Comparison of ENCODE assay signal across 19 cellular contexts in the genomic region with DNA sequence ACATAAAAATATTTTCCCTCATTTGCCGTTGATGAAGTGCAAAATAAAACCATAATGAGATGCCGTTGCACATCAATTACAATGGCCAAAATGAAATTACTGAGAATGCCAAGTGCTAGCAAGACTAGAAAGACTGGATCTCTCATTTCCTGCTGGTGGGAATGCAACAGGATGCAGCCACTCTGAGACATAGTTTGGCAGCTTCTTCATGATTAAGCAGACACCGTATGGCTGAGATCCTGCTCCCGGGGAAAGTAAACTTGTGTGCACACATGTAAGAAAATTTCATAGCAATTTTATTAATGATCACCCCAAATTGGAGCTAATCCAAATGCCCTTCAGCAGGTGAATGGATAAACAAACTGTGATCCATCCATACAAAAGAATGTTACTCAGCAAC.
A peak's percentile ranks its signal among the peaks of the same experiment; 100 is the strongest.
DNase-seq lines count a peak whose midpoint lies in the region; ATAC-seq and TF ChIP-seq lines count a peak whose summit lies in the region.
"Had no signal": no experiment of that assay in that cellular context is flagged by ENCODE, and none has a peak within 500 bp of the region (broad histone marks: within the 10 kb centered on the region; RNA-seq: fewer than 3 reads in every experiment).

No MANE protein-coding gene starts in this region.

- peaks cover 5% of the 10 kb centered on the region for H3K9me3 Mint-ChIP-seq in CD4-positive, alpha-beta T cell

- ATAC-seq in RWPE2 (ENCODE audit: low read depth) (peak; percentile 76), esophagus mucosa (peak; percentile 52)
- ATAC-seq in CD4-positive, alpha-beta T cell (ENCODE audit: poor library complexity), result no peak
- ATAC-seq: T-helper 17 cell had no signal

- no peak overlapping the region for H3K4me3 ChIP-seq in RWPE2 (ENCODE audit: severe bottlenecking)
- H3K4me3 ChIP-seq: BLaER1, K562 had no signal

- H3K27ac Mint-ChIP-seq in CD4-positive, alpha-beta T cell, result no peak overlapping the region
- H3K27ac Mint-ChIP-seq: CD4-positive, CD25-positive, alpha-beta regulatory T cell; T-helper 17 cell had no signal

- intact Hi-C loops in CD4-positive, alpha-beta T cell (cut with DNase I, micrococcal nuclease), result no loop called here

- POLR2A ChIA-PET in CD4-positive, alpha-beta T cell (lab: Charles Lee), result no interaction called here

- H3K27me3 Mint-ChIP-seq in CD4-positive, alpha-beta T cell, result no peaks in the 10 kb centered on the region
- H3K27me3 Mint-ChIP-seq: CD4-positive, CD25-positive, alpha-beta regulatory T cell; T-helper 17 cell had no signal

- no peaks in the 10 kb centered on the region for H3K9me3 ChIP-seq in RWPE2 (ENCODE audit: severe bottlenecking)
- H3K9me3 ChIP-seq in CD4-positive, alpha-beta T cell (ENCODE audit: control insufficient read depth, low read length), result no peaks in the 10 kb centered on the region
- H3K9me3 ChIP-seq: SK-N-SH had no signal

- no peaks in the 10 kb centered on the region for H3K36me3 ChIP-seq in RWPE2 (ENCODE audit: low read depth)
- H3K36me3 ChIP-seq: BLaER1 had no signal

- no peaks in the 10 kb centered on the region for H3K4me1 ChIP-seq in RWPE2 (ENCODE audit: insufficient read depth, poor library complexity, severe bottlenecking)
- H3K4me1 ChIP-seq: BLaER1 had no signal

- no peaks in the 10 kb centered on the region for H3K36me3 Mint-ChIP-seq in CD4-positive, alpha-beta T cell (ENCODE audit: low read depth)
- H3K36me3 Mint-ChIP-seq: CD4-positive, CD25-positive, alpha-beta regulatory T cell had no signal

- no peak for TF ChIP-seq CTCF in RWPE2 (IDR thresholded peaks at IDR 0.05; ENCODE audit: poor library complexity, severe bottlenecking)
- TF ChIP-seq CTCF in CD4-positive, alpha-beta T cell (IDR thresholded peaks at IDR 0.05), result no peak

- CTCF ChIA-PET in CD4-positive, alpha-beta T cell (lab: Charles Lee), result no interaction called here

- peak; percentile 21 for DNase-seq in HT1080 (ENCODE audit: low read depth)
- DNase-seq in NCI-H2029 treated with DMSO at 0.1 percent for 48 hours (lab: John Stamatoyannopoulos, UW), result peak; percentile 28
- no peak for DNase-seq in RWPE2 (ENCODE audit: low spot score)
- DNase-seq in activated naive CD4-positive, alpha-beta T cell treated with Interleukin-2 at 50 U/mL for 16 hours, result no peak
- no peak for DNase-seq in NCI-H510A (lab: John Stamatoyannopoulos, UW)
- no peak for DNase-seq in CD4-positive, alpha-beta T cell
- no peak for DNase-seq in NCI-H1105 treated with DMSO at 0.1 percent for 48 hours (lab: John Stamatoyannopoulos, UW)
- DNase-seq: CD4-positive, CD25-positive, alpha-beta regulatory T cell; DMS79 treated with DMSO at 0.1 percent for 48 hours; Kasumi-1; NCI-H2081; NCI-H2227 treated with DMSO at 0.1 percent for 48 hours; NCI-H510A treated with DMSO at 0.1 percent for 48 hours; NCI-H774; SK-N-SH; T-helper 17 cell had no signal

- no peaks in the 10 kb centered on the region for H3K27me3 ChIP-seq in RWPE2 (ENCODE audit: insufficient read depth, poor library complexity, severe bottlenecking)
- no peaks in the 10 kb centered on the region for H3K27me3 ChIP-seq in CD4-positive, alpha-beta T cell (ENCODE audit: control insufficient read depth, insufficient read depth, low read length)
- H3K27me3 ChIP-seq: BLaER1 had no signal

- no peaks in the 10 kb centered on the region for H3K4me1 Mint-ChIP-seq in CD4-positive, alpha-beta T cell (ENCODE audit: low read depth)
- H3K4me1 Mint-ChIP-seq: CD4-positive, CD25-positive, alpha-beta regulatory T cell; T-helper 17 cell had no signal

- H3K4me3 Mint-ChIP-seq in CD4-positive, alpha-beta T cell, result no peak overlapping the region
- H3K4me3 Mint-ChIP-seq: CD4-positive, CD25-positive, alpha-beta regulatory T cell; T-helper 17 cell had no signal

- peak overlapping the region; percentile 8 for H3K27ac ChIP-seq in RWPE2 (ENCODE audit: poor library complexity, severe bottlenecking)
- H3K27ac ChIP-seq in CD4-positive, alpha-beta T cell (ENCODE audit: low read depth, low read length), result no peak overlapping the region
- H3K27ac ChIP-seq: BLaER1 had no signal

Comparison
In these comparisons a context has a peak if more than half of its experiments do, and no peak if none do; other contexts are left out.
1. DNase-seq: peak in HT1080 (single experiment) and NCI-H2029 treated with DMSO at 0.1 percent for 48 hours (single experiment); none in RWPE2 (single experiment), activated naive CD4-positive, alpha-beta T cell treated with Interleukin-2 at 50 U/mL for 16 hours (single experiment), NCI-H510A (single experiment), CD4-positive, alpha-beta T cell (0 of 10) and NCI-H1105 treated with DMSO at 0.1 percent for 48 hours (single experiment).